Comparison of ENCODE assay signal across 20 cellular contexts in the genomic region with DNA sequence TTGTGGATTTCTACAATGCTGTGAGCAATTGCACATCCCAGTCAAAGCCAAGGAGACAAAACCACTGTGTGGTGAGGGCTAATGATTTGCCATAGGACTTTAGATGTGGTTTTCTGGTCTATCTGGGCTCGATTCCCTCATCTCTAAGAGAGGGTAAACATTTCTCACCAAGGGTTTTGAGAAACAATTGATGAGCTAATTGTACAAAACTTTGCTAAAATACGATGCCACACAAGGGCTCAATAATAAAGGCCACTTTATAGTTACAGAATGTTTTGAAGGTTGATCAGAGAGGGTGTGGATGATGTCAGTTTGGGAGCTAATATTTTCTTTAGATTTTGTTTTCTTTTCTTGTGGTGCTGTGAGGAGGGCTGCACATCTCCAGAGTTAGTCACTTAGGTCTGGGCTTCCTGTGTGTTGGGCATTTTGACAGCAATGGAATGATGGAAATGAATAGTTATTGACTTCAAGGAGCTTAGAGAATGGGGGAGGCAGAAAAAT.
DNase-seq lines count a peak whose midpoint lies in the region; ATAC-seq and TF ChIP-seq lines count a peak whose summit lies in the region.
"Had no signal": no experiment of that assay in that cellular context is flagged by ENCODE, and none has a peak within 500 bp of the region (broad histone marks: within the 10 kb centered on the region; RNA-seq: fewer than 3 reads in every experiment).

No MANE protein-coding gene starts in this region.

- no peak overlapping the region for H3K9ac ChIP-seq in IMR-90 (ENCODE audit: low read depth, low read length)

- no peak for TF ChIP-seq RAD21 in IMR-90 (IDR thresholded peaks at IDR 0.05; ENCODE audit: low read length)

- H3K14ac ChIP-seq in IMR-90 (replicated peaks; ENCODE audit: low read depth, low read length): peak overlapping the region; percentile 1; the same call in 1 of the 2 replicates

- H3K18ac ChIP-seq in IMR-90 (ENCODE audit: low read depth, low read length): no peak overlapping the region

- no peak overlapping the region for H2AFZ ChIP-seq in IMR-90 (replicated peaks; ENCODE audit: low read length, poor library complexity)

- no peak overlapping the region for H2AK9ac ChIP-seq in IMR-90 (replicated peaks; ENCODE audit: low read depth, low read length, poor library complexity)

- H3K9me1 ChIP-seq in IMR-90 (ENCODE audit: insufficient read depth, low read length): no peaks in the 10 kb centered on the region

- no peak overlapping the region for H3K56ac ChIP-seq in IMR-90 (ENCODE audit: extremely low read depth, insufficient read depth, low read length)

- TF ChIP-seq CTCF in AG10803 (conservative IDR thresholded peaks at IDR 0.05; ENCODE audit: low read length) (no peak), IMR-90 (conservative IDR thresholded peaks at IDR 0.05; ENCODE audit: low read depth, low read length) (no peak), astrocyte of the spinal cord (IDR thresholded peaks at IDR 0.05; ENCODE audit: low read depth, low read length) (no peak)

- no peak overlapping the region for H4K91ac ChIP-seq in IMR-90 (ENCODE audit: insufficient read depth, low read depth, low read length)

- peaks cover 6% of the 10 kb centered on the region for H3K4me1 ChIP-seq in IMR-90 (ENCODE audit: control insufficient read depth, insufficient read depth, low read length)
- no peaks in the 10 kb centered on the region for H3K4me1 ChIP-seq in HAP-1
- H3K4me1 ChIP-seq: esophagus muscularis mucosa, lower lobe of right lung, upper lobe of left lung had no signal

- H3K4ac ChIP-seq in IMR-90 (ENCODE audit: low read depth, low read length): no peak overlapping the region

- H3K27ac ChIP-seq in IMR-90 (ENCODE audit: insufficient read depth, low read length): no peak overlapping the region
- H3K27ac ChIP-seq: esophagus muscularis mucosa, lower lobe of right lung, upper lobe of left lung had no signal

- no peak for TF ChIP-seq POLR2A in IMR-90 (IDR thresholded peaks at IDR 0.05; ENCODE audit: low read depth, low read length)

- in situ Hi-C loops in IMR-90 (cut with MboI; ENCODE audit: low sequenced_read_pairs): no loop called here
- in situ Hi-C loops in astrocyte of the spinal cord (cut with HindIII; ENCODE audit: low sequenced_read_pairs): no loop called here
- in situ Hi-C loops in HAP-1 (cut with MboI; ENCODE audit: low sequenced_read_pairs): no loop called here

- H2BK15ac ChIP-seq in IMR-90 (ENCODE audit: low read depth, low read length): no peak overlapping the region

- H3K9me3 ChIP-seq in IMR-90 (ENCODE audit: control insufficient read depth, insufficient read depth, low read length) (no peaks in the 10 kb centered on the region), HAP-1 (no peaks in the 10 kb centered on the region)
- H3K9me3 ChIP-seq: esophagus muscularis mucosa, lower lobe of right lung, upper lobe of left lung had no signal

- H4K8ac ChIP-seq in IMR-90 (ENCODE audit: low read depth in 2 of 2, low read length in 2 of 2): no peak overlapping the region

- WGBS in IMR-90 (ENCODE audit: extremely low coverage in 2 of 2, insufficient read length in 1 of 2), 2 experiments: no CpG with 5 or more reads among the region's 2 CpGs

- no peak overlapping the region for H4K5ac ChIP-seq in IMR-90 (ENCODE audit: low read depth, low read length)

- H4K20me1 ChIP-seq in IMR-90 (ENCODE audit: insufficient read depth, low read length): no peaks in the 10 kb centered on the region

- peak; percentile 96 for DNase-seq in AG10803 (ENCODE audit: low read depth)
- DNase-seq in IMR-90: peak; percentile 51
- DNase-seq in astrocyte of the spinal cord (ENCODE audit: low read depth, low spot score): peak; percentile 93
- peak; percentile 98 for DNase-seq in kidney glomerular epithelial cell (lab: John Stamatoyannopoulos, UW)
- no peak for DNase-seq in stimulated activated CD4-positive, alpha-beta T cell treated with anti-CD3 and anti-CD28 coated beads, Interleukin-4, amount 100 ng/mL, for 4 hours
- no peak for DNase-seq in HAP-1 (ENCODE audit: low spot score in 2 of 2)
- DNase-seq: activated CD4-positive, alpha-beta memory T cell treated with anti-CD3 and anti-CD28 coated beads for 36 hours; AML-193; amniotic stem cell; KG1; lower lobe of right lung; NCI-H1417; NCI-H2227 treated with DMSO at 0.1 percent for 48 hours; stimulated activated CD4-positive, alpha-beta T cell treated with anti-CD3 and anti-CD28 coated beads, Interleukin-4, amount 100 ng/mL, for 24 hours; upper lobe of left lung had no signal

- H3K23ac ChIP-seq in IMR-90 (ENCODE audit: low read depth, low read length): no peak overlapping the region

- ATAC-seq in IMR-90 (ENCODE audit: low read depth): peak; percentile 63
- ATAC-seq in GM19351 (IDR thresholded peaks at IDR 0.05; ENCODE audit: unreplicated experiment): no peak
- ATAC-seq in HG03025 (IDR thresholded peaks at IDR 0.05; ENCODE audit: low FRiP score, unreplicated experiment): no peak
- ATAC-seq: activated T-helper 17 cell treated with anti-CD3 and anti-CD28 coated beads, Interleukin-2, amount 50 U/mL, for 72 hours; lower lobe of right lung; natural killer cell treated with Interleukin-12 subunit alpha and Interleukin-12 subunit beta and Interleukin-15 and Interleukin-18, amount 100 ng/mL, for 72 hours had no signal

- no peak overlapping the region for H2BK20ac ChIP-seq in IMR-90 (ENCODE audit: low read depth, low read length)

- no peak overlapping the region for H3K4me2 ChIP-seq in IMR-90 (ENCODE audit: low read depth, low read length)

- no peaks in the 10 kb centered on the region for H3K27me3 ChIP-seq in IMR-90 (ENCODE audit: control insufficient read depth, insufficient read depth, low read length)
- H3K27me3 ChIP-seq in HAP-1 (ENCODE audit: low read depth): no peaks in the 10 kb centered on the region
- H3K27me3 ChIP-seq: esophagus muscularis mucosa, upper lobe of left lung had no signal

- H3K36me3 ChIP-seq in IMR-90 (ENCODE audit: control insufficient read depth, insufficient read depth, low read length) (no peaks in the 10 kb centered on the region), HAP-1 (replicated peaks) (no peaks in the 10 kb centered on the region)
- H3K36me3 ChIP-seq: esophagus muscularis mucosa, lower lobe of right lung, upper lobe of left lung had no signal

- intact Hi-C loops in IMR-90 (cut with micrococcal nuclease): no loop called here

- H3K79me1 ChIP-seq in IMR-90 (ENCODE audit: low read depth in 1 of 2, low read length in 2 of 2): no peaks in the 10 kb centered on the region

- H3K4me3 ChIP-seq in AG10803 (ENCODE audit: low read length) (no peak overlapping the region), IMR-90 (ENCODE audit: insufficient read depth, low read depth, low read length) (no peak overlapping the region), astrocyte of the spinal cord (ENCODE audit: low read depth, low read length) (no peak overlapping the region), HAP-1 (no peak overlapping the region)
- H3K4me3 ChIP-seq: esophagus muscularis mucosa, lower lobe of right lung, upper lobe of left lung had no signal

- dilution Hi-C loops in IMR-90 (cut with HindIII; ENCODE audit: low sequenced_read_pairs, unreplicated experiment): no loop called here

- BruUV-seq in IMR-90 (replicated peaks; lab: Mats Ljungman, UMichigan): no TSS peak

- POLR2A ChIA-PET in IMR-90 (lab: Charles Lee; ENCODE audit: unreplicated experiment): no interaction called here

- H2AK5ac ChIP-seq in IMR-90 (ENCODE audit: low read depth, low read length): no peak overlapping the region

- no peak overlapping the region for H2BK5ac ChIP-seq in IMR-90 (ENCODE audit: low read depth, low read length, poor library complexity, severe bottlenecking)

- H2BK120ac ChIP-seq in IMR-90 (ENCODE audit: low read depth, low read length): no peak overlapping the region

- CTCF ChIA-PET in IMR-90 (lab: Yijun Ruan, JAX): interaction anchor here (2.0 kb wide), 1 partner anchor 13 kb away, joined by 5 read pairs; no protein-coding TSS in a partner anchor

TF ChIP-seq in IMR-90, 13 proteins besides CTCF, POLR2A, EP300 and RAD21:
- no peak for TF ChIP-seq MXI1 (IDR thresholded peaks at IDR 0.05; ENCODE audit: borderline replicate concordance, low read depth, low read length)
- no peak for TF ChIP-seq MAFK (IDR thresholded peaks at IDR 0.05; ENCODE audit: low read depth, low read length)
- TF ChIP-seq RCOR1 (IDR thresholded peaks at IDR 0.05; ENCODE audit: insufficient replicate concordance, low read length): no peak
- TF ChIP-seq CHD1 (IDR thresholded peaks at IDR 0.05; ENCODE audit: low read depth, low read length): no peak
- TF ChIP-seq, protein P1, sequence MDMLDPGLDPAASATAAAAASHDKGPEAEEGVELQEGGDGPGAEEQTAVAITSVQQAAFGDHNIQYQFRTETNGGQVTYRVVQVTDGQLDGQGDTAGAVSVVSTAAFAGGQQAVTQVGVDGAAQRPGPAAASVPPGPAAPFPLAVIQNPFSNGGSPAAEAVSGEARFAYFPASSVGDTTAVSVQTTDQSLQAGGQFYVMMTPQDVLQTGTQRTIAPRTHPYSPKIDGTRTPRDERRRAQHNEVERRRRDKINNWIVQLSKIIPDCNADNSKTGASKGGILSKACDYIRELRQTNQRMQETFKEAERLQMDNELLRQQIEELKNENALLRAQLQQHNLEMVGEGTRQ (IDR thresholded peaks at IDR 0.05; ENCODE audit: low read depth, low read length): no peak
- no peak for TF ChIP-seq RFX5 (IDR thresholded peaks at IDR 0.05; ENCODE audit: low read depth, low read length)
- TF ChIP-seq MAZ (IDR thresholded peaks at IDR 0.05; ENCODE audit: borderline replicate concordance, low read depth, low read length): no peak
- no peak for TF ChIP-seq FOS (IDR thresholded peaks at IDR 0.05; ENCODE audit: low read depth, low read length)
- TF ChIP-seq, protein P2, sequence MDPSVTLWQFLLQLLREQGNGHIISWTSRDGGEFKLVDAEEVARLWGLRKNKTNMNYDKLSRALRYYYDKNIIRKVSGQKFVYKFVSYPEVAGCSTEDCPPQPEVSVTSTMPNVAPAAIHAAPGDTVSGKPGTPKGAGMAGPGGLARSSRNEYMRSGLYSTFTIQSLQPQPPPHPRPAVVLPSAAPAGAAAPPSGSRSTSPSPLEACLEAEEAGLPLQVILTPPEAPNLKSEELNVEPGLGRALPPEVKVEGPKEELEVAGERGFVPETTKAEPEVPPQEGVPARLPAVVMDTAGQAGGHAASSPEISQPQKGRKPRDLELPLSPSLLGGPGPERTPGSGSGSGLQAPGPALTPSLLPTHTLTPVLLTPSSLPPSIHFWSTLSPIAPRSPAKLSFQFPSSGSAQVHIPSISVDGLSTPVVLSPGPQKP (IDR thresholded peaks at IDR 0.05; ENCODE audit: borderline replicate concordance, low read depth, low read length): no peak
- TF ChIP-seq SMC3 (IDR thresholded peaks at IDR 0.05; ENCODE audit: low read depth, low read length): no peak
- no peak for TF ChIP-seq CEBPB (IDR thresholded peaks at IDR 0.05; ENCODE audit: low read depth, low read length)
- no peak for TF ChIP-seq BHLHE40 (IDR thresholded peaks at IDR 0.05; ENCODE audit: low read depth, low read length)
- TF ChIP-seq NFE2L2 (IDR thresholded peaks at IDR 0.05; ENCODE audit: low read depth, low read length): no peak

Comparison
In these comparisons a context has a peak if more than half of its experiments do, and no peak if none do; other contexts are left out.
1. DNase-seq: peak in AG10803 (single experiment), IMR-90 (single experiment), astrocyte of the spinal cord (single experiment) and kidney glomerular epithelial cell (single experiment); none in stimulated activated CD4-positive, alpha-beta T cell treated with anti-CD3 and anti-CD28 coated beads, Interleukin-4, amount 100 ng/mL, for 4 hours (0 of 2) and HAP-1 (0 of 2).